In the genomic region with DNA sequence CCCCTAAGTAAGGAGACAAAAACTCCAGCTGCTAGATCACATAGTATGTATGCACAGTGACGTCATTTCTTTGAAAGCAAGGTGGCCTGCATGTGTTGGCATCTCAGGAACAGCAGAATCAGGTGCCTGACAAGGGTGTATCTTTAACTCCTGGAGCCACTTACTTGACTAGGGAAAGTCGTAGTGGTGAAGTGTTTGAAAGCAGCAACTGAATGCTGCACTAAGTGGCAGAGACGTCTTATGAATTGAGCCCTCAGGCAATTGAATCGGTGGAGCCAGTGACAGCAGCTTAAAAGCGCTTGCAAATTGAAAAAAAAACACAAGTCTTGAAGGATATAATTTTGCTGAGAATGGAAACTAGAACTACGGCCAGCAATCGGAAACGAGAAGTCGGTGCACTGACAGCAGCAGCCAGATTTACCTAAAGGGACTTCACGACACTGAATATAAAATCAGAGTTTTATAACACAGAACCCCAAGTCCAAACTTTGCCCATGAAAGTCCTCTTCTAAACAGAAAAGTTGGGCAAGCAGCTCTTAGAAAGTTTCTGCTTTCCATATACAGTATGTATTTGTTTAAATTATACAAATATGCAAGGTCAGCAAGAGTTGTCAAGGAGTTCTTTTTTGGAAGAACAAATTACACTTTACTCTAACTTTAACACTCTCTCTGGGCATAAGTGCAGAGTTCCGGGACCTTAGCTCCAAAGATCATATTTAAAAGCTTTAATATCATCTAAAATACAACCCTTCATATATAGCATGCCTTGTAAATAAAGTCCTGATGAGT, we compare ENCODE assay signal across 9 cellular contexts. TPM values are rescaled to one million over a fixed set of nuclear protein-coding genes. Genes with fewer than 3 reads are reported as not detected.
DNase-seq lines count a peak whose midpoint lies in the region; ATAC-seq, FAIRE-seq and TF ChIP-seq lines count a peak whose summit lies in the region.
"Had no signal": no experiment of that assay in that cellular context is flagged by ENCODE, and none has a peak within 500 bp of the region (broad histone marks: within the 10 kb centered on the region; RNA-seq: fewer than 3 reads in every experiment).

No MANE protein-coding gene starts in this region.

- TF ChIP-seq CTCF in C4-2B (conservative IDR thresholded peaks at IDR 0.05) (no peak), K562 (IDR thresholded peaks at IDR 0.05 in 2 of 3, conservative IDR thresholded peaks at IDR 0.05 in 1 of 3; ENCODE audit: insufficient read depth in 2 of 3, low read depth in 1 of 3, low read length in 3 of 3) (no peak), ovary (IDR thresholded peaks at IDR 0.05) (no peak)

- H3K27me3 ChIP-seq in K562 (ENCODE audit: control insufficient read depth in 2 of 2, insufficient read depth in 2 of 2, low read length in 2 of 2) (no peaks in the 10 kb centered on the region), ovary (no peaks in the 10 kb centered on the region)

- H3K36me3 ChIP-seq in K562 (ENCODE audit: control insufficient read depth, insufficient read depth, low read length) = no peaks in the 10 kb centered on the region
- no peaks in the 10 kb centered on the region for H3K36me3 ChIP-seq in ovary
- H3K36me3 ChIP-seq: HAP-1 had no signal

- no peak overlapping the region for H3K4me2 ChIP-seq in K562 (ENCODE audit: insufficient read depth, low read length)

- H3K4me3 ChIP-seq in K562 (peak overlapping the region; percentile 23), ovary (peak overlapping the region; percentile 37)
- H3K4me3 ChIP-seq: HAP-1 had no signal

- 33% methylated on average over 11 of the region's 11 CpGs for WGBS in K562 (ENCODE audit: insufficient coverage, low coverage, missing lambda C conversion rate)
- 6 to 7% (median 7%) methylated on average over 11 of the region's 11 CpGs for WGBS in ovary, 3 donors

- no TSS peak for BruUV-seq in K562 (replicated peaks; lab: Mats Ljungman, UMichigan)

- TF ChIP-seq EP300 in K562 (IDR thresholded peaks at IDR 0.05; ENCODE audit: low read length) (no peak), ovary (IDR thresholded peaks at IDR 0.05) (no peak)

- POLR2A ChIA-PET in K562 (lab: Yijun Ruan, JAX) = interaction anchor here (1.0 to 1.1 kb wide), 2 partner anchors 13 to 14 kb away, joined by 3 to 4 read pairs; no protein-coding TSS in a partner anchor

- FAIRE-seq in K562 (lab: Jason Lieb, UNC) = no peak

- no peaks in the 10 kb centered on the region for H4K20me1 ChIP-seq in K562 (replicated peaks; ENCODE audit: control insufficient read depth, insufficient read depth, low read length)

- in situ Hi-C loops in K562 (cut with MboI) = loop anchor here (25.0 kb wide), 1 partner anchor 542 kb away; no protein-coding TSS in a partner anchor

- ATAC-seq in GM19395 (IDR thresholded peaks at IDR 0.05; ENCODE audit: unreplicated experiment) (peak; percentile 52), HG03342 (IDR thresholded peaks at IDR 0.05; ENCODE audit: unreplicated experiment) (peak; percentile 36), K562 (peak; percentile 12)

- TF ChIP-seq RAD21 in K562 (CRISPR knock-in tag; conservative IDR thresholded peaks at IDR 0.05 in 1 of 2, IDR thresholded peaks at IDR 0.05 in 1 of 2) = no peak

- H3K9me3 ChIP-seq in K562 (replicated peaks; ENCODE audit: control insufficient read depth, insufficient read depth, low read depth, low read length) (no peaks in the 10 kb centered on the region), ovary (no peaks in the 10 kb centered on the region)
- H3K9me3 ChIP-seq: HAP-1 had no signal

- TF ChIP-seq POLR2A in K562 (conservative IDR thresholded peaks at IDR 0.05) (no peak), ovary (IDR thresholded peaks at IDR 0.05) (no peak)

- DNase-seq in K562 (ENCODE audit: extremely low read depth in 1 of 4, low spot score in 3 of 4) (peak in 1 of 4 experiments; percentile 37), ovary (no peak), NCI-H1694 treated with DMSO at 0.1 percent for 48 hours (lab: John Stamatoyannopoulos, UW) (no peak), OCI-M2 (lab: John Stamatoyannopoulos, UW; ENCODE audit: unreplicated experiment) (no peak)
- no peak for DNase-seq in activated CD4-positive, alpha-beta T cell treated with anti-CD3 and anti-CD28 coated beads, Interleukin-2, amount 50 U/mL, for 48 hours

- H2AFZ ChIP-seq in K562 (ENCODE audit: low read depth, low read length) = no peak overlapping the region

- no peaks in the 10 kb centered on the region for H3K9me1 ChIP-seq in K562 (ENCODE audit: control insufficient read depth, insufficient read depth, low read length)

- H3K9ac ChIP-seq in K562 (ENCODE audit: insufficient read depth in 1 of 2, low read depth in 2 of 2, low read length in 2 of 2) = peak overlapping the region in 1 of 2 experiments; percentile 39; a peak in 1 of 4 replicates

- H3K4me1 ChIP-seq in K562 (replicated peaks in 1 of 2; ENCODE audit: control insufficient read depth in 2 of 2, insufficient read depth in 2 of 2, low read length in 2 of 2) (peaks cover 4 to 31% of the 10 kb centered on the region in 2 experiments; a peak in 4 of 5 replicates), ovary (ENCODE audit: insufficient read depth) (peaks cover 4% of the 10 kb centered on the region)
- H3K4me1 ChIP-seq: HAP-1 had no signal

- H3K27ac ChIP-seq in C4-2B (peak overlapping the region; percentile 45; the same call in 1 of the 2 replicates), K562 (ENCODE audit: extremely low read depth, low read depth, low read length) (peak overlapping the region; percentile 41; the same call in 1 of the 3 replicates), ovary (no peak overlapping the region)

- intact Hi-C loops in K562 (cut with micrococcal nuclease) (loop anchor here (2.0 kb wide), 1 partner anchor 50 kb away; no protein-coding TSS in a partner anchor), ovary (cut with DNase I) (loop anchor here in 1 of 4 donors (5.0 kb wide), 1 partner anchor 382 kb away; no protein-coding TSS in a partner anchor)

- CTCF ChIA-PET in K562 (lab: Yijun Ruan, JAX; ENCODE audit: low intra/inter-chr PET ratio) = no interaction called here

- no peaks in the 10 kb centered on the region for H3K79me2 ChIP-seq in K562 (ENCODE audit: control insufficient read depth, insufficient read depth, low read length)

TF ChIP-seq in K562, 482 proteins besides CTCF, POLR2A, EP300 and RAD21 (continues in another document):
- no peak for TF ChIP-seq ZSCAN29 (IDR thresholded peaks at IDR 0.05)
- no peak for TF ChIP-seq GATAD2B (IDR thresholded peaks at IDR 0.05; ENCODE audit: borderline replicate concordance)
- TF ChIP-seq RBM25 (IDR thresholded peaks at IDR 0.05; ENCODE audit: low read depth, low read length, severe bottlenecking) = no peak
- no peak for TF ChIP-seq ZNF586 (CRISPR knock-in tag; conservative IDR thresholded peaks at IDR 0.05)
- TF ChIP-seq CHD1 (IDR thresholded peaks at IDR 0.05; ENCODE audit: low read length) = no peak
- no peak for TF ChIP-seq MTF1 (CRISPR knock-in tag; IDR thresholded peaks at IDR 0.05; ENCODE audit: borderline replicate concordance)
- TF ChIP-seq RBM34 (IDR thresholded peaks at IDR 0.05; ENCODE audit: borderline replicate concordance, insufficient read depth, low read length) = no peak
- TF ChIP-seq PHTF2 (CRISPR knock-in tag; IDR thresholded peaks at IDR 0.05) = no peak
- TF ChIP-seq HEY1 (CRISPR knock-in tag; IDR thresholded peaks at IDR 0.05; ENCODE audit: borderline replicate concordance) = no peak
- TF ChIP-seq MED1 (CRISPR knock-in tag; IDR thresholded peaks at IDR 0.05; ENCODE audit: borderline replicate concordance) = no peak
- TF ChIP-seq ZNF316 (IDR thresholded peaks at IDR 0.05) = peak; percentile 91
- peak; percentile 68 for TF ChIP-seq JUND (IDR thresholded peaks at IDR 0.05; ENCODE audit: borderline replicate concordance, low read depth, low read length)
- 0 out of 3 replicates have a peak, but pooled peaks have one; percentile 24 for TF ChIP-seq JUND (tag; IDR thresholded peaks at IDR 0.05; ENCODE audit: borderline replicate concordance, low read depth, low read length)
- no peak for TF ChIP-seq RBBP5 (IDR thresholded peaks at IDR 0.05; ENCODE audit: borderline replicate concordance, insufficient read depth, low read length, poor library complexity, severe bottlenecking)
- no peak for TF ChIP-seq ZFX (CRISPR knock-in tag; IDR thresholded peaks at IDR 0.05)
- peak; percentile 73 for TF ChIP-seq ZFP36 (IDR thresholded peaks at IDR 0.05; ENCODE audit: low read depth, low read length, partially characterized antibody)
- no peak for TF ChIP-seq STAT5A (IDR thresholded peaks at IDR 0.05; ENCODE audit: borderline replicate concordance, low read length)
- no peak for TF ChIP-seq ETS2 (tag; IDR thresholded peaks at IDR 0.05; ENCODE audit: borderline replicate concordance, poor library complexity, severe bottlenecking)
- TF ChIP-seq STAT5B (CRISPR knock-in tag; IDR thresholded peaks at IDR 0.05) = no peak
- no peak for TF ChIP-seq POU5F1 (IDR thresholded peaks at IDR 0.05; ENCODE audit: borderline replicate concordance, low read depth, low read length, partially characterized antibody)

RNA-seq across cellular contexts. Expression of a gene that starts 1.1 kb away (rescaled TPM):
- total RNA-seq in K562 (2011; cell fraction: chromatin; rRNA removed; ENCODE audit: low replicate concordance) = 13.0 and 14.3 TPM in 2 replicates
- 2.6 and 6.8 TPM in 2 replicates for total RNA-seq in K562 (2011; cell fraction: nucleolus; rRNA removed)
- total RNA-seq in K562 (2011; cell fraction: nucleoplasm; rRNA removed) = 9.0 and 10.3 TPM in 2 replicates
- total RNA-seq in K562 (2014; rRNA removed) = 2.8 and 4.5 TPM in 2 replicates
- total RNA-seq in K562 (2014; rRNA removed; fragmentation: Illumina TruSeq; extraction: Trizol) = 4.0 and 6.5 TPM in 2 replicates
- total RNA-seq in K562 (2015; rRNA removed; fragmentation: Illumina TruSeq; extraction: Trizol) = 11.5 and 11.6 TPM in 2 replicates
- total RNA-seq in K562 (2021) = 5.5 and 5.9 TPM in 2 replicates
- polyA plus RNA-seq in K562 (2011; rRNA removed) = 3.7 and 4.4 TPM in 2 replicates
- 4.6 and 7.0 TPM in 2 replicates for polyA plus RNA-seq in K562 (2011; cell fraction: cytosol; rRNA removed)
- 0.87 and 3.0 TPM in 2 replicates for polyA plus RNA-seq in K562 (2011; cell fraction: nucleus; rRNA removed)
- 7.3 and 18.9 TPM in 2 replicates for polyA plus RNA-seq in K562 (2012)
- polyA plus RNA-seq in K562 (2014; fragmentation: Illumina TruSeq; extraction: Trizol) = 4.2 and 5.5 TPM in 2 replicates
- polyA plus RNA-seq in K562 (2014; fragmentation: Nextera tagmentation; extraction: Ambion mirVana) = 10 to 100 TPM in 1 of 2 experiments, 1 to 10 TPM in 1; 8.3 to 13.9 TPM
- polyA plus RNA-seq in K562 (2014; rRNA removed) = 4.1 and 7.1 TPM in 2 replicates
- 4.9 and 5.4 TPM in 2 replicates for polyA minus RNA-seq in K562 (2011; rRNA and poly(A)+ RNA removed)
- 0.73 and 1.2 TPM in 2 replicates for polyA minus RNA-seq in K562 (2011; cell fraction: cytosol; rRNA and poly(A)+ RNA removed)
- polyA minus RNA-seq in K562 (2011; cell fraction: nucleus; rRNA and poly(A)+ RNA removed) = 2.2 and 2.4 TPM in 2 replicates
- total RNA-seq in ovary = 10 to 100 TPM in 2 of 7 donors, 1 to 10 TPM in 5; 1.4 to 44.4 (median 9.3) TPM
- 10 to 100 TPM in 1 of 2 donors, 1 to 10 TPM in 1; 6.8 to 21.7 TPM for polyA plus RNA-seq in ovary

Comparison
In these comparisons a context has a peak if more than half of its experiments do, and no peak if none do; other contexts are left out.
1. H3K27ac ChIP-seq: peak in C4-2B (single experiment) and K562 (single experiment); none in ovary (0 of 2).
2. Peak in every context shown above with its lines, with median percentiles within 50 percentile points of each other: ATAC-seq.